In genomic region chr7:45881759-45882464, GRCh38 we compare ENCODE assay signal across 1 cellular context.
TF ChIP-seq lines count a peak whose summit lies in the region.

No MANE protein-coding gene starts in this region.

TF ChIP-seq in HepG2, 621 proteins besides CTCF, POLR2A, EP300 and RAD21 (continued from another document):
- TF ChIP-seq PBX3 (CRISPR knock-in tag; IDR thresholded peaks at IDR 0.05; ENCODE audit: borderline replicate concordance) = no peak
- no peak for TF ChIP-seq ZNF180 (CRISPR knock-in tag; IDR thresholded peaks at IDR 0.05; ENCODE audit: borderline replicate concordance, low read depth)
- TF ChIP-seq ZBTB8A (CRISPR knock-in tag; IDR thresholded peaks at IDR 0.05; ENCODE audit: borderline replicate concordance, low read depth) = no peak; the same call in 1 of the 2 replicates
- TF ChIP-seq SMARCC2 (IDR thresholded peaks at IDR 0.05) = peak; percentile 21; the same call in 1 of the 2 replicates
- no peak for TF ChIP-seq PRMT3 (CRISPR knock-in tag; IDR thresholded peaks at IDR 0.05; ENCODE audit: borderline replicate concordance, low read depth)
- TF ChIP-seq ZNF772 (CRISPR knock-in tag; IDR thresholded peaks at IDR 0.05) = peak; percentile 57; the same call in 1 of the 2 replicates
- TF ChIP-seq, protein P1, sequence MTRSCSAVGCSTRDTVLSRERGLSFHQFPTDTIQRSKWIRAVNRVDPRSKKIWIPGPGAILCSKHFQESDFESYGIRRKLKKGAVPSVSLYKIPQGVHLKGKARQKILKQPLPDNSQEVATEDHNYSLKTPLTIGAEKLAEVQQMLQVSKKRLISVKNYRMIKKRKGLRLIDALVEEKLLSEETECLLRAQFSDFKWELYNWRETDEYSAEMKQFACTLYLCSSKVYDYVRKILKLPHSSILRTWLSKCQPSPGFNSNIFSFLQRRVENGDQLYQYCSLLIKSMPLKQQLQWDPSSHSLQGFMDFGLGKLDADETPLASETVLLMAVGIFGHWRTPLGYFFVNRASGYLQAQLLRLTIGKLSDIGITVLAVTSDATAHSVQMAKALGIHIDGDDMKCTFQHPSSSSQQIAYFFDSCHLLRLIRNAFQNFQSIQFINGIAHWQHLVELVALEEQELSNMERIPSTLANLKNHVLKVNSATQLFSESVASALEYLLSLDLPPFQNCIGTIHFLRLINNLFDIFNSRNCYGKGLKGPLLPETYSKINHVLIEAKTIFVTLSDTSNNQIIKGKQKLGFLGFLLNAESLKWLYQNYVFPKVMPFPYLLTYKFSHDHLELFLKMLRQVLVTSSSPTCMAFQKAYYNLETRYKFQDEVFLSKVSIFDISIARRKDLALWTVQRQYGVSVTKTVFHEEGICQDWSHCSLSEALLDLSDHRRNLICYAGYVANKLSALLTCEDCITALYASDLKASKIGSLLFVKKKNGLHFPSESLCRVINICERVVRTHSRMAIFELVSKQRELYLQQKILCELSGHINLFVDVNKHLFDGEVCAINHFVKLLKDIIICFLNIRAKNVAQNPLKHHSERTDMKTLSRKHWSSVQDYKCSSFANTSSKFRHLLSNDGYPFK (CRISPR knock-in tag; IDR thresholded peaks at IDR 0.05; ENCODE audit: borderline replicate concordance) = no peak
- peak; percentile 96 for TF ChIP-seq MIXL1 (CRISPR knock-in tag; IDR thresholded peaks at IDR 0.05)
- no peak for TF ChIP-seq SNRNP70 (IDR thresholded peaks at IDR 0.05; ENCODE audit: low read depth, low read length)
- peak; percentile 95 for TF ChIP-seq ZNF124 (CRISPR knock-in tag; IDR thresholded peaks at IDR 0.05)
- TF ChIP-seq ZNF776 (CRISPR knock-in tag; IDR thresholded peaks at IDR 0.05) = no peak
- TF ChIP-seq ZNF7 (CRISPR knock-in tag; IDR thresholded peaks at IDR 0.05) = no peak
- TF ChIP-seq REPIN1 (CRISPR knock-in tag; IDR thresholded peaks at IDR 0.05; ENCODE audit: borderline replicate concordance, low read depth) = peak; percentile 37; the same call in 1 of the 2 replicates
- no peak for TF ChIP-seq PRPF4 (IDR thresholded peaks at IDR 0.05; ENCODE audit: low read depth, low read length, poor library complexity, severe bottlenecking)
- TF ChIP-seq, protein P2, sequence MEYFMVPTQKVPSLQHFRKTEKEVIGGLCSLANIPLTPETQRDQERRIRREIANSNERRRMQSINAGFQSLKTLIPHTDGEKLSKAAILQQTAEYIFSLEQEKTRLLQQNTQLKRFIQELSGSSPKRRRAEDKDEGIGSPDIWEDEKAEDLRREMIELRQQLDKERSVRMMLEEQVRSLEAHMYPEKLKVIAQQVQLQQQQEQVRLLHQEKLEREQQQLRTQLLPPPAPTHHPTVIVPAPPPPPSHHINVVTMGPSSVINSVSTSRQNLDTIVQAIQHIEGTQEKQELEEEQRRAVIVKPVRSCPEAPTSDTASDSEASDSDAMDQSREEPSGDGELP (IDR thresholded peaks at IDR 0.05; ENCODE audit: borderline replicate concordance, low read depth) = peak; percentile 97
- TF ChIP-seq ZNF530 (CRISPR knock-in tag; IDR thresholded peaks at IDR 0.05; ENCODE audit: low read depth) = no peak
- TF ChIP-seq, protein P3, sequence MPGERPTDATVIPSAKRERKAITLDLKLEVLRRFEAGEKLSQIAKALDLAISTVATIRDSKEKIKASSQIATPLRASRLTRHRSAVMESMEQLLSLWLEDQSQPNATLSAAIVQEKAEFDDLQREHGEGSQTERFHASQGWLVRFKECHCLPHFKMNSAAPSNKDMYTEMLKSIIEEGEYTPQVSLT (CRISPR knock-in tag; IDR thresholded peaks at IDR 0.05; ENCODE audit: borderline replicate concordance, low read depth) = no peak
- TF ChIP-seq, protein P4, sequence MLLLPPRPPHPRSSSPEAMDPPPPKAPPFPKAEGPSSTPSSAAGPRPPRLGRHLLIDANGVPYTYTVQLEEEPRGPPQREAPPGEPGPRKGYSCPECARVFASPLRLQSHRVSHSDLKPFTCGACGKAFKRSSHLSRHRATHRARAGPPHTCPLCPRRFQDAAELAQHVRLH (CRISPR knock-in tag; IDR thresholded peaks at IDR 0.05; ENCODE audit: borderline replicate concordance, low read depth) = peak; percentile 94; the same call in 1 of the 2 replicates
- TF ChIP-seq HMG20A (CRISPR knock-in tag; IDR thresholded peaks at IDR 0.05; ENCODE audit: borderline replicate concordance) = peak; percentile 96; the same call in 1 of the 2 replicates
- peak; percentile 73; the same call in 1 of the 2 replicates for TF ChIP-seq ZSCAN21 (CRISPR knock-in tag; IDR thresholded peaks at IDR 0.05; ENCODE audit: borderline replicate concordance)
- TF ChIP-seq STAG1 (CRISPR knock-in tag; IDR thresholded peaks at IDR 0.05) = peak; percentile 30
- peak; percentile 87; the same call in 1 of the 2 replicates for TF ChIP-seq SPEN (CRISPR knock-in tag; IDR thresholded peaks at IDR 0.05; ENCODE audit: low read depth)
- peak; percentile 36 for TF ChIP-seq ZNF883 (CRISPR knock-in tag; IDR thresholded peaks at IDR 0.05; ENCODE audit: not compliant biosample characterization)
- peak; percentile 48; the same call in 1 of the 2 replicates for TF ChIP-seq ZNF556 (CRISPR knock-in tag; IDR thresholded peaks at IDR 0.05; ENCODE audit: borderline replicate concordance)
- TF ChIP-seq PRDM15 (CRISPR knock-in tag; IDR thresholded peaks at IDR 0.05) = no peak
- TF ChIP-seq ZNF777 (CRISPR knock-in tag; IDR thresholded peaks at IDR 0.05) = peak; percentile 28; the same call in 1 of the 2 replicates
- no peak for TF ChIP-seq HDAC6 (IDR thresholded peaks at IDR 0.05; ENCODE audit: low read depth, low read length)
- no peak for TF ChIP-seq HNRNPH1 (optimal IDR thresholded peaks at IDR 0.05; ENCODE audit: low read depth, low read length)
- peak; percentile 79; the same call in 1 of the 2 replicates for TF ChIP-seq ZNF451 (CRISPR knock-in tag; IDR thresholded peaks at IDR 0.05)
- peak; percentile 96 for TF ChIP-seq SOX13 (IDR thresholded peaks at IDR 0.05)
- peak in 1 of 2 experiments; percentile 99; a peak in 2 of 4 replicates for TF ChIP-seq SOX13 (CRISPR knock-in tag; conservative IDR thresholded peaks at IDR 0.05 in 1 of 2, IDR thresholded peaks at IDR 0.05 in 1 of 2)
- no peak for TF ChIP-seq RBM22 (optimal IDR thresholded peaks at IDR 0.05; ENCODE audit: low read length)
- TF ChIP-seq, protein P5, sequence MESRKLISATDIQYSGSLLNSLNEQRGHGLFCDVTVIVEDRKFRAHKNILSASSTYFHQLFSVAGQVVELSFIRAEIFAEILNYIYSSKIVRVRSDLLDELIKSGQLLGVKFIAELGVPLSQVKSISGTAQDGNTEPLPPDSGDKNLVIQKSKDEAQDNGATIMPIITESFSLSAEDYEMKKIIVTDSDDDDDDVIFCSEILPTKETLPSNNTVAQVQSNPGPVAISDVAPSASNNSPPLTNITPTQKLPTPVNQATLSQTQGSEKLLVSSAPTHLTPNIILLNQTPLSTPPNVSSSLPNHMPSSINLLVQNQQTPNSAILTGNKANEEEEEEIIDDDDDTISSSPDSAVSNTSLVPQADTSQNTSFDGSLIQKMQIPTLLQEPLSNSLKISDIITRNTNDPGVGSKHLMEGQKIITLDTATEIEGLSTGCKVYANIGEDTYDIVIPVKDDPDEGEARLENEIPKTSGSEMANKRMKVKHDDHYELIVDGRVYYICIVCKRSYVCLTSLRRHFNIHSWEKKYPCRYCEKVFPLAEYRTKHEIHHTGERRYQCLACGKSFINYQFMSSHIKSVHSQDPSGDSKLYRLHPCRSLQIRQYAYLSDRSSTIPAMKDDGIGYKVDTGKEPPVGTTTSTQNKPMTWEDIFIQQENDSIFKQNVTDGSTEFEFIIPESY (CRISPR knock-in tag; IDR thresholded peaks at IDR 0.05) = peak; percentile 71; the same call in 1 of the 2 replicates
- peak; percentile 99 for TF ChIP-seq TBL1XR1 (IDR thresholded peaks at IDR 0.05; ENCODE audit: borderline replicate concordance, low read length, partially characterized antibody)
- peak; percentile 77 for TF ChIP-seq ATF7 (IDR thresholded peaks at IDR 0.05)
- peak; percentile 90 for TF ChIP-seq ATF7 (CRISPR knock-in tag; IDR thresholded peaks at IDR 0.05)
- TF ChIP-seq ZNF430 (CRISPR knock-in tag; IDR thresholded peaks at IDR 0.05) = peak; percentile 72
- TF ChIP-seq MIER3 (CRISPR knock-in tag; IDR thresholded peaks at IDR 0.05; ENCODE audit: borderline replicate concordance) = peak; percentile 98
- peak; percentile 90 for TF ChIP-seq ERF (CRISPR knock-in tag; IDR thresholded peaks at IDR 0.05)
- TF ChIP-seq ZNF20 (CRISPR knock-in tag; IDR thresholded peaks at IDR 0.05) = no peak
- no peak; the same call in 1 of the 2 replicates for TF ChIP-seq AKAP8 (CRISPR knock-in tag; IDR thresholded peaks at IDR 0.05)
- no peak for TF ChIP-seq KLF11 (CRISPR knock-in tag; IDR thresholded peaks at IDR 0.05)
- no peak for TF ChIP-seq MAF1 (CRISPR knock-in tag; IDR thresholded peaks at IDR 0.05; ENCODE audit: borderline replicate concordance)
- TF ChIP-seq ETS1 (CRISPR knock-in tag; IDR thresholded peaks at IDR 0.05) = no peak
- TF ChIP-seq ZNF766 (CRISPR knock-in tag; IDR thresholded peaks at IDR 0.05; ENCODE audit: borderline replicate concordance) = peak; percentile 69; the same call in 1 of the 2 replicates
- TF ChIP-seq HDAC1 (CRISPR knock-in tag; IDR thresholded peaks at IDR 0.05) = peak; percentile 97
- no peak for TF ChIP-seq ZNF484 (CRISPR knock-in tag; IDR thresholded peaks at IDR 0.05; ENCODE audit: borderline replicate concordance, low read depth)
- no peak; the same call in 1 of the 2 replicates for TF ChIP-seq MXD1 (CRISPR knock-in tag; IDR thresholded peaks at IDR 0.05)
- TF ChIP-seq ZNF589 (CRISPR knock-in tag; conservative IDR thresholded peaks at IDR 0.05) = peak; percentile 78; the same call in 1 of the 2 replicates
- no peak; the same call in none of the 2 replicates for TF ChIP-seq ZMYM4 (CRISPR knock-in tag; IDR thresholded peaks at IDR 0.05)
